ENCODE assay signal across 8 cellular contexts in the genomic region with DNA sequence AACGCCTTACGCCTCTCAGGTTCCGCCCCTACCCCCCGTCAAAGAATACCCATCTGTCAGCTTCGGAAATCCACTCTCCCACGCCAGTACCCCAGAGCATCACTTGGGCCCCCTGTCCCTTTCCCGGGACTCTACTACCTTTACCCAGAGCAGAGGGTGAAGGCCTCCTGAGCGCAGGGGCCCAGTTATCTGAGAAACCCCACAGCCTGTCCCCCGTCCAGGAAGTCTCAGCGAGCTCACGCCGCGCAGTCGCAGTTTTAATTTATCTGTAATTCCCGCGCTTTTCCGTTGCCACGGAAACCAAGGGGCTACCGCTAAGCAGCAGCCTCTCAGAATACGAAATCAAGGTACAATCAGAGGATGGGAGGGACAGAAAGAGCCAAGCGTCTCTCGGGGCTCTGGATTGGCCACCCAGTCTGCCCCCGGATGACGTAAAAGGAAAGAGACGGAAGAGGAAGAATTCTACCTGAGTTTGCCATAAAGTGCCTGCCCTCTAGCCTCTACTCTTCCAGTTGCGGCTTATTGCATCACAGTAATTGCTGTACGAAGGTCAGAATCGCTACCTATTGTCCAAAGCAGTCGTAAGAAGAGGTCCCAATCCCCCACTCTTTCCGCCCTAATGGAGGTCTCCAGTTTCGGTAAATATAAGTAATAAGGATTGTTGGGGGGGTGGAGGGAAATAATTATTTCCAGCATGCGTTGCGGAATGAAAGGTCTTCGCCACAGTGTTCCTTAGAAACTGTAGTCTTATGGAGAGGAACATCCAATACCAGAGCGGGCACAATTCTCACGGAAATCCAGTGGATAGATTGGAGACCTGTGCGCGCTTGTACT. TPM values are rescaled to one million over a fixed set of nuclear protein-coding genes. Genes with fewer than 3 reads are reported as not detected.
DNase-seq lines count a peak whose midpoint lies in the region; ATAC-seq and TF ChIP-seq lines count a peak whose summit lies in the region.

A gene (minus strand): TSS at position 232 of the 834 bp plus-strand sequence. CDS start 1,268 bp downstream, outside the sequence.

- in situ Hi-C loops in GM13976 (cut with MboI; ENCODE audit: low sequenced_read_pairs, unreplicated experiment): no loop called here

- H3K4me1 Mint-ChIP-seq in progenitor cell of endocrine pancreas (ENCODE audit: low read depth): peaks cover 18% of the 10 kb centered on the region

- peak within 1 kb of the TSS; percentile 94 for H3K4me3 Mint-ChIP-seq in progenitor cell of endocrine pancreas (ENCODE audit: low read depth)

- WGBS in urinary bladder: 2% methylated on average over 38 of the region's 38 CpGs

- H3K4me3 ChIP-seq in left ventricle myocardium inferior (peak within 1 kb of the TSS; percentile 77), urinary bladder (ENCODE audit: low read depth, low read length) (peak within 1 kb of the TSS; percentile 64)

- H3K27me3 ChIP-seq in left ventricle myocardium inferior (ENCODE audit: low read depth): no peaks in the 10 kb centered on the region

- peak within 1 kb of the TSS; percentile 97 for H3K27ac Mint-ChIP-seq in progenitor cell of endocrine pancreas

- peak; percentile 94 for ATAC-seq in HG02870 (IDR thresholded peaks at IDR 0.05; ENCODE audit: unreplicated experiment)

- H3K9me3 Mint-ChIP-seq in progenitor cell of endocrine pancreas (ENCODE audit: low read depth): no peaks in the 10 kb centered on the region

- peaks cover 6% of the 10 kb centered on the region for H3K36me3 Mint-ChIP-seq in progenitor cell of endocrine pancreas (ENCODE audit: insufficient read depth)

- H3K36me3 ChIP-seq in left ventricle myocardium inferior (no peaks in the 10 kb centered on the region), urinary bladder (ENCODE audit: insufficient read depth) (no peaks in the 10 kb centered on the region)

- H3K27me3 Mint-ChIP-seq in progenitor cell of endocrine pancreas: no peaks in the 10 kb centered on the region

- H3K4me1 ChIP-seq in left ventricle myocardium inferior (peaks cover 38% of the 10 kb centered on the region), urinary bladder (ENCODE audit: insufficient read depth) (peaks cover 4% of the 10 kb centered on the region)

- H3K9me3 ChIP-seq in left ventricle myocardium inferior (replicated peaks): no peaks in the 10 kb centered on the region

- no peak for TF ChIP-seq CTCF in GM13976 (IDR thresholded peaks at IDR 0.05; ENCODE audit: borderline replicate concordance, control extremely low read depth, extremely low read depth, insufficient read depth, missing control alignments)
- no peak for TF ChIP-seq CTCF in left ventricle myocardium inferior (IDR thresholded peaks at IDR 0.05; ENCODE audit: borderline replicate concordance)
- TF ChIP-seq CTCF in progenitor cell of endocrine pancreas (IDR thresholded peaks at IDR 0.05; ENCODE audit: unreplicated experiment): no peak

- intact Hi-C loops in T-helper 1 cell treated with Interleukin-12 subunit alpha and Interleukin-12 subunit beta and Interleukin-4 antibody, amounts not matched to agents 30 ng/mL and 1 ng/mL, for 36 hours (cut with micrococcal nuclease): loop anchor here (1.0 to 2.0 kb wide), 10 partner anchors 45 to 358 kb away; a partner anchor contains a TSS
- intact Hi-C loops in left ventricle myocardium inferior (cut with micrococcal nuclease): no loop called here

- DNase-seq in GM13976 (ENCODE audit: low spot score) (peak; percentile 98), NCI-H146 treated with DMSO at 0.1 percent for 48 hours (lab: John Stamatoyannopoulos, UW; ENCODE audit: unreplicated experiment) (peak; percentile 99), amniotic stem cell (lab: John Stamatoyannopoulos, UW) (peak; percentile 95), left ventricle myocardium inferior (peak; percentile 85), progenitor cell of endocrine pancreas (ENCODE audit: low spot score, unreplicated experiment) (peak; percentile 86)

- H3K27ac ChIP-seq in left ventricle myocardium inferior (replicated peaks) (peak within 1 kb of the TSS; percentile 80), urinary bladder (ENCODE audit: low read depth) (peak within 1 kb of the TSS; percentile 67)

RNA-seq across cellular contexts. Expression of the gene that starts here (rescaled TPM):
- total RNA-seq in T-helper 1 cell treated with Interleukin-12 subunit alpha and Interleukin-12 subunit beta and Interleukin-4 antibody, amounts not matched to agents 30 ng/mL and 1 ng/mL, for 36 hours: 50.7 and 56.5 TPM in 2 replicates
- total RNA-seq in left ventricle myocardium inferior (8.1 TPM), progenitor cell of endocrine pancreas (27.7 and 34.2 TPM in 2 replicates), urinary bladder (23.3 TPM)
- polyA plus RNA-seq in urinary bladder: 3.5 TPM

Comparison
In these comparisons a context has a peak if more than half of its experiments do, and no peak if none do; other contexts are left out.
1. Peak in every context shown above with its lines: DNase-seq, ATAC-seq, H3K4me3 ChIP-seq and H3K27ac ChIP-seq.